14 cellular contexts compared by ENCODE assay signal in genomic region chr5:115343855-115344254, GRCh38. TPM values are rescaled to one million over a fixed set of nuclear protein-coding genes. Genes with fewer than 3 reads are reported as not detected.
DNase-seq lines count a peak whose midpoint lies in the region; TF ChIP-seq lines count a peak whose summit lies in the region.
"Had no signal": no experiment of that assay in that cellular context is flagged by ENCODE, and none has a peak within 500 bp of the region (broad histone marks: within the 10 kb centered on the region; RNA-seq: fewer than 3 reads in every experiment).

No MANE protein-coding gene starts in this region.

- H3K36me3 ChIP-seq in left ventricle myocardium inferior = no peaks in the 10 kb centered on the region
- H3K36me3 ChIP-seq: ascending aorta, tibial nerve had no signal

- CTCF ChIA-PET in AG04449 (lab: Yijun Ruan, JAX) = no interaction called here

- H3K27me3 ChIP-seq in left ventricle myocardium inferior (ENCODE audit: low read depth) = no peaks in the 10 kb centered on the region
- H3K27me3 ChIP-seq: ascending aorta, tibial nerve had no signal

- H3K4me1 ChIP-seq in left ventricle myocardium inferior = no peaks in the 10 kb centered on the region
- H3K4me1 ChIP-seq: ascending aorta had no signal

- H3K9me3 ChIP-seq in left ventricle myocardium inferior (replicated peaks) = peaks cover 8% of the 10 kb centered on the region
- H3K9me3 ChIP-seq: ascending aorta had no signal

- DNase-seq in AG04449 (ENCODE audit: low read depth, low spot score) (peak; percentile 16), HT1080 (ENCODE audit: low read depth) (peak; percentile 68), amniotic stem cell (lab: John Stamatoyannopoulos, UW) (peak; percentile 29), glomerular visceral epithelial cell (ENCODE audit: extremely low spot score) (peak; percentile 40), NCI-H1930 (lab: John Stamatoyannopoulos, UW) (no peak), left ventricle myocardium inferior (no peak)
- no peak for DNase-seq in activated CD4-positive, alpha-beta T cell treated with anti-CD3 and anti-CD28 coated beads, Interleukin-2, amount 50 U/mL, for 4 hours
- no peak for DNase-seq in activated effector memory CD4-positive, alpha-beta T cell treated with Interleukin-2 at 50 U/mL for 16 hours
- DNase-seq: activated CD8-positive, alpha-beta memory T cell treated with anti-CD3 and anti-CD28 coated beads, Interleukin-2, amount 50 U/mL, for 48 hours; GF-D8; immature natural killer cell had no signal

- no peak overlapping the region for H3K27ac ChIP-seq in left ventricle myocardium inferior (replicated peaks)
- H3K27ac ChIP-seq: ascending aorta, skin epidermis, tibial nerve had no signal

- intact Hi-C loops in left ventricle myocardium inferior (cut with micrococcal nuclease) = no loop called here

- POLR2A ChIA-PET in AG04449 (lab: Yijun Ruan, JAX) = no interaction called here

- TF ChIP-seq CTCF in AG04449 (IDR thresholded peaks at IDR 0.05; ENCODE audit: insufficient read depth, low read length, missing control alignments) (no peak), left ventricle myocardium inferior (IDR thresholded peaks at IDR 0.05; ENCODE audit: borderline replicate concordance) (no peak)

- H3K4me3 ChIP-seq in AG04449 (ENCODE audit: low read depth, low read length) (no peak overlapping the region), left ventricle myocardium inferior (no peak overlapping the region)
- H3K4me3 ChIP-seq: ascending aorta, skin epidermis, tibial nerve had no signal

RNA-seq across cellular contexts. Expression of gene CCDC112, which starts 47.4 kb away (rescaled TPM):
- total RNA-seq in HT1080 (2014; rRNA removed; shearing (Covaris generic)) = 5.8 and 8.6 TPM in 2 replicates
- 5.7 and 5.9 TPM in 2 replicates for polyA plus RNA-seq in HT1080 (2015; cell fraction: cytosol; rRNA removed)
- 3.3 and 5.4 TPM in 2 replicates for polyA plus RNA-seq in HT1080 (2015; cell fraction: nucleus; rRNA removed)
- total RNA-seq in left ventricle myocardium inferior = 5.3 TPM

Comparison
In these comparisons a context has a peak if more than half of its experiments do, and no peak if none do; other contexts are left out.
1. DNase-seq: peak in AG04449 (single experiment), HT1080 (single experiment), amniotic stem cell (single experiment) and glomerular visceral epithelial cell (single experiment); none in activated CD4-positive, alpha-beta T cell treated with anti-CD3 and anti-CD28 coated beads, Interleukin-2, amount 50 U/mL, for 4 hours (0 of 2), NCI-H1930 (0 of 2), activated effector memory CD4-positive, alpha-beta T cell treated with Interleukin-2 at 50 U/mL for 16 hours (single experiment) and left ventricle myocardium inferior (single experiment).